40 cellular contexts compared by ENCODE assay signal in genomic region chr2:77608510-77608909, GRCh38.
"Had no signal": no experiment of that assay in that cellular context is flagged by ENCODE, and none has a peak within 500 bp of the region (broad histone marks: within the 10 kb centered on the region; RNA-seq: fewer than 3 reads in every experiment).

No MANE protein-coding gene starts in this region.

- FAIRE-seq: astrocyte, bronchial epithelial cell had no signal

- DNase-seq: activated effector memory CD4-positive, alpha-beta T cell treated with anti-CD3 and anti-CD28 coated beads, Interleukin-2, amount 50 U/mL, for 16 hours; activated effector memory CD4-positive, alpha-beta T cell treated with Interleukin-2 at 50 U/mL for 16 hours; activated gamma-delta T cell; activated gamma-delta T cell treated with Interleukin-2 at 50 U/mL for 16 hours; activated naive CD4-positive, alpha-beta T cell; activated naive CD4-positive, alpha-beta T cell treated with anti-CD3 and anti-CD28 coated beads for 36 hours; activated naive CD4-positive, alpha-beta T cell treated with anti-CD3 and anti-CD28 coated beads, Interleukin-2, amount 10 ng/mL, durations not matched to agents 7 days and 5 days; activated naive CD4-positive, alpha-beta T cell treated with anti-CD3 and anti-CD28 coated beads, Interleukin-2, amount 50 U/mL, for 16 hours; activated naive CD4-positive, alpha-beta T cell treated with Interleukin-2 at 50 U/mL for 16 hours; activated naive CD8-positive, alpha-beta T cell treated with anti-CD3 and anti-CD28 coated beads for 36 hours; activated naive CD8-positive, alpha-beta T cell treated with anti-CD3 and anti-CD28 coated beads, Interleukin-2, amount 10 ng/mL, durations not matched to agents 7 days and 5 days; activated naive CD8-positive, alpha-beta T cell treated with anti-CD3 and anti-CD28 coated beads, Interleukin-2, amount 50 U/mL, for 24 hours; activated T-cell treated with anti-CD3 and anti-CD28 coated beads, Interleukin-2, amount 50 U/mL, for 1 hour; activated T-cell treated with anti-CD3 and anti-CD28 coated beads, Interleukin-2, amount 50 U/mL, for 24 hours; activated T-cell treated with anti-CD3 and anti-CD28 coated beads, Interleukin-2, amount 50 U/mL, for 4 hours; activated T-cell treated with anti-CD3 and anti-CD28 coated beads, Interleukin-2, amount 50 U/mL, for 48 hours; activated T-cell treated with anti-CD3 and anti-CD28 coated beads, Interleukin-2, amount 50 U/mL, for 72 hours; adrenal gland; amniotic stem cell; amygdala; anterior cingulate cortex; aorta; body of pancreas; brain microvascular endothelial cell; caudate nucleus; central memory CD4-positive, alpha-beta T cell; cerebellar nuclear complex had no signal

- H3K36me3 ChIP-seq: adrenal gland, ascending aorta, brain microvascular endothelial cell, breast epithelium, cardiac muscle cell had no signal

- ATAC-seq: activated naive CD4-positive, alpha-beta T cell treated with anti-CD3 and anti-CD28 coated beads, Interleukin-2, amount 50 U/mL, for 72 hours; activated naive CD8-positive, alpha-beta T cell treated with anti-CD3 and anti-CD28 coated beads, Interleukin-2, amount 50 U/mL, for 24 hours; activated T-cell treated with anti-CD3 and anti-CD28 coated beads, Interleukin-2, amount 50 U/mL, for 4 hours; activated T-cell treated with anti-CD3 and anti-CD28 coated beads, Interleukin-2, amount 50 U/mL, for 72 hours; activated T-helper 17 cell treated with anti-CD3 and anti-CD28 coated beads, Interleukin-2, amount 50 U/mL, for 72 hours; body of pancreas had no signal

- H3K4me1 Mint-ChIP-seq: activated naive CD4-positive, alpha-beta T cell treated with anti-CD3 and anti-CD28 coated beads, Interleukin-2, amount 10 ng/mL, durations not matched to agents 7 days and 5 days; activated naive CD4-positive, alpha-beta T cell treated with anti-CD3 and anti-CD28 coated beads, Interleukin-2, amount 50 U/mL, for 24 hours; activated naive CD8-positive, alpha-beta T cell treated with anti-CD3 and anti-CD28 coated beads for 36 hours; activated naive CD8-positive, alpha-beta T cell treated with anti-CD3 and anti-CD28 coated beads, Interleukin-2, amount 10 ng/mL, durations not matched to agents 7 days and 5 days; activated naive CD8-positive, alpha-beta T cell treated with anti-CD3 and anti-CD28 coated beads, Interleukin-2, amount 50 U/mL, for 24 hours; activated T-helper 17 cell treated with anti-CD3 and anti-CD28 coated beads, Interleukin-2, amount 50 U/mL, for 72 hours; brain; central memory CD8-positive, alpha-beta T cell had no signal

- H3K36me3 Mint-ChIP-seq: activated naive CD4-positive, alpha-beta T cell treated with anti-CD3 and anti-CD28 coated beads, Interleukin-2, amount 10 ng/mL, durations not matched to agents 7 days and 5 days; activated naive CD4-positive, alpha-beta T cell treated with anti-CD3 and anti-CD28 coated beads, Interleukin-2, amount 50 U/mL, for 24 hours; activated naive CD8-positive, alpha-beta T cell; activated naive CD8-positive, alpha-beta T cell treated with anti-CD3 and anti-CD28 coated beads for 36 hours; activated naive CD8-positive, alpha-beta T cell treated with anti-CD3 and anti-CD28 coated beads, Interleukin-2, amount 10 ng/mL, durations not matched to agents 7 days and 5 days; brain had no signal

- H3K4me3 ChIP-seq: adrenal gland, ascending aorta, body of pancreas, breast epithelium, cardiac muscle cell had no signal

- H3K27me3 ChIP-seq: adrenal gland, ascending aorta, body of pancreas, brain microvascular endothelial cell, breast epithelium, cardiac muscle cell had no signal

- H3K9me3 ChIP-seq: adrenal gland, ascending aorta, body of pancreas, breast epithelium had no signal

- H3K27ac Mint-ChIP-seq: activated naive CD4-positive, alpha-beta T cell treated with anti-CD3 and anti-CD28 coated beads for 36 hours; activated naive CD4-positive, alpha-beta T cell treated with anti-CD3 and anti-CD28 coated beads, Interleukin-2, amount 10 ng/mL, durations not matched to agents 7 days and 5 days; activated naive CD4-positive, alpha-beta T cell treated with anti-CD3 and anti-CD28 coated beads, Interleukin-2, amount 50 U/mL, for 24 hours; activated naive CD4-positive, alpha-beta T cell treated with anti-CD3 and anti-CD28 coated beads, Interleukin-2, amount 50 U/mL, for 72 hours; activated naive CD8-positive, alpha-beta T cell; activated naive CD8-positive, alpha-beta T cell treated with anti-CD3 and anti-CD28 coated beads for 36 hours; activated naive CD8-positive, alpha-beta T cell treated with anti-CD3 and anti-CD28 coated beads, Interleukin-2, amount 10 ng/mL, durations not matched to agents 7 days and 5 days; activated naive CD8-positive, alpha-beta T cell treated with anti-CD3 and anti-CD28 coated beads, Interleukin-2, amount 50 U/mL, for 24 hours; activated T-cell treated with anti-CD3 and anti-CD28 coated beads, Interleukin-2, amount 50 U/mL, for 24 hours; activated T-cell treated with anti-CD3 and anti-CD28 coated beads, Interleukin-2, amount 50 U/mL, for 72 hours; activated T-helper 1 cell treated with anti-CD3 and anti-CD28 coated beads, Interleukin-12 subunit alpha, Interleukin-12 subunit beta, Interleukin-2, Interleukin-4 antibody, amounts not matched to agents 30 ng/mL and 10 ng/mL and 1 ng/mL, durations not matched to agents 14 hours and 24 hours and 36 hours; activated T-helper 17 cell treated with anti-CD3 and anti-CD28 coated beads, Interleukin-2, amount 50 U/mL, for 72 hours; activated T-helper 2 cell treated with anti-CD3 and anti-CD28 coated beads, Interferon-gamma antibody, Interleukin-2, Interleukin-4, amounts not matched to agents 10 μg/mL and 5 μg/mL and 100 μg/mL, durations not matched to agents 14 hours and 24 hours and 36 hours; brain had no signal

- H3K27ac ChIP-seq: adrenal gland, ascending aorta, body of pancreas, brain microvascular endothelial cell, breast epithelium, cardiac muscle cell had no signal

- H3K4me3 Mint-ChIP-seq: activated naive CD4-positive, alpha-beta T cell treated with anti-CD3 and anti-CD28 coated beads for 36 hours; activated naive CD4-positive, alpha-beta T cell treated with anti-CD3 and anti-CD28 coated beads, Interleukin-2, amount 10 ng/mL, durations not matched to agents 7 days and 5 days; activated naive CD4-positive, alpha-beta T cell treated with anti-CD3 and anti-CD28 coated beads, Interleukin-2, amount 50 U/mL, for 24 hours; activated naive CD8-positive, alpha-beta T cell; activated naive CD8-positive, alpha-beta T cell treated with anti-CD3 and anti-CD28 coated beads for 36 hours; activated naive CD8-positive, alpha-beta T cell treated with anti-CD3 and anti-CD28 coated beads, Interleukin-2, amount 10 ng/mL, durations not matched to agents 7 days and 5 days; activated naive CD8-positive, alpha-beta T cell treated with anti-CD3 and anti-CD28 coated beads, Interleukin-2, amount 50 U/mL, for 24 hours; activated T-cell treated with anti-CD3 and anti-CD28 coated beads, Interleukin-2, amount 50 U/mL, for 24 hours; activated T-cell treated with anti-CD3 and anti-CD28 coated beads, Interleukin-2, amount 50 U/mL, for 4 hours; activated T-cell treated with anti-CD3 and anti-CD28 coated beads, Interleukin-2, amount 50 U/mL, for 72 hours; activated T-helper 1 cell treated with anti-CD3 and anti-CD28 coated beads, Interleukin-12 subunit alpha, Interleukin-12 subunit beta, Interleukin-2, Interleukin-4 antibody, amounts not matched to agents 30 ng/mL and 10 ng/mL and 1 ng/mL, durations not matched to agents 14 hours and 24 hours and 36 hours; activated T-helper 17 cell treated with anti-CD3 and anti-CD28 coated beads, Interleukin-2, amount 50 U/mL, for 72 hours; brain; central memory CD8-positive, alpha-beta T cell had no signal

- H3K27me3 Mint-ChIP-seq: activated naive CD4-positive, alpha-beta T cell treated with anti-CD3 and anti-CD28 coated beads, Interleukin-2, amount 10 ng/mL, durations not matched to agents 7 days and 5 days; activated naive CD4-positive, alpha-beta T cell treated with anti-CD3 and anti-CD28 coated beads, Interleukin-2, amount 50 U/mL, for 24 hours; activated naive CD8-positive, alpha-beta T cell; activated naive CD8-positive, alpha-beta T cell treated with anti-CD3 and anti-CD28 coated beads for 36 hours; activated naive CD8-positive, alpha-beta T cell treated with anti-CD3 and anti-CD28 coated beads, Interleukin-2, amount 10 ng/mL, durations not matched to agents 7 days and 5 days; activated naive CD8-positive, alpha-beta T cell treated with anti-CD3 and anti-CD28 coated beads, Interleukin-2, amount 50 U/mL, for 24 hours; activated T-cell treated with anti-CD3 and anti-CD28 coated beads, Interleukin-2, amount 50 U/mL, for 24 hours; activated T-helper 17 cell treated with anti-CD3 and anti-CD28 coated beads, Interleukin-2, amount 50 U/mL, for 72 hours; brain; central memory CD8-positive, alpha-beta T cell had no signal

- H3K4me1 ChIP-seq: adrenal gland, ascending aorta, body of pancreas, breast epithelium had no signal
